Comparison of ENCODE assay signal across 11 cellular contexts in genomic region chr6:156102129-156102528, GRCh38.
DNase-seq lines count a peak whose midpoint lies in the region; ATAC-seq, FAIRE-seq and TF ChIP-seq lines count a peak whose summit lies in the region.
"Had no signal": no experiment of that assay in that cellular context is flagged by ENCODE, and none has a peak within 500 bp of the region (broad histone marks: within the 10 kb centered on the region; RNA-seq: fewer than 3 reads in every experiment).

No MANE protein-coding gene starts in this region.

- no peak overlapping the region for H2BK20ac ChIP-seq in H1 (ENCODE audit: low read length)

- no peaks in the 10 kb centered on the region for H3K79me1 ChIP-seq in H1 (ENCODE audit: low read depth, low read length)

- TF ChIP-seq CTCF in NB4 (IDR thresholded peaks at IDR 0.05; ENCODE audit: low read depth, low read length) (peak; percentile 53), H1 (IDR thresholded peaks at IDR 0.05; ENCODE audit: control extremely low read depth in 1 of 3, insufficient read depth in 1 of 3, low read depth in 1 of 3, low read length in 3 of 3) (peak; percentile 31 to 71 (median 50); a peak in 3 of 4 replicates)

- no peak overlapping the region for H2BK5ac ChIP-seq in H1 (ENCODE audit: low read depth, low read length)

- no peak overlapping the region for H4K91ac ChIP-seq in H1 (replicated peaks; ENCODE audit: insufficient read length, low read length)

- no peak overlapping the region for H3K9ac ChIP-seq in H1 (replicated peaks in 1 of 4; ENCODE audit: extremely low read depth in 1 of 4, low read depth in 3 of 4, low read length in 3 of 4)

- peak overlapping the region; percentile 57; the same call in 1 of the 2 replicates for H2AFZ ChIP-seq in H1 (ENCODE audit: low read length)

- ATAC-seq in HG03565 (IDR thresholded peaks at IDR 0.05; ENCODE audit: unreplicated experiment), result no peak

- TF ChIP-seq RAD21 in H1 (IDR thresholded peaks at IDR 0.05 in 1 of 2, conservative IDR thresholded peaks at IDR 0.05 in 1 of 2; ENCODE audit: low read depth in 2 of 2, low read length in 2 of 2), result peak; percentile 58 to 70

- no peaks in the 10 kb centered on the region for H3K9me3 ChIP-seq in H1 (ENCODE audit: insufficient read depth in 2 of 2, low read depth in 1 of 2, low read length in 1 of 2)
- H3K9me3 ChIP-seq in small intestine (ENCODE audit: control insufficient read depth, low read depth), result no peaks in the 10 kb centered on the region

- no peak overlapping the region for H3K56ac ChIP-seq in H1 (replicated peaks; ENCODE audit: insufficient read length, low read depth, low read length)

- CTCF ChIA-PET in H1 (lab: Charles Lee; ENCODE audit: partially characterized antibody), result interaction anchor here (0.7 to 1.3 kb wide), 6 partner anchors 8 to 140 kb away, joined by 3 to 7 read pairs (median 3); no protein-coding TSS in a partner anchor

- no peak overlapping the region for H3K4me2 ChIP-seq in H1 (ENCODE audit: insufficient read depth in 1 of 2, low read depth in 2 of 2, low read length in 2 of 2)

- H2BK12ac ChIP-seq in H1 (ENCODE audit: low read depth, low read length), result no peak overlapping the region

- H3K4me3 ChIP-seq in NB4 (ENCODE audit: low read depth, low read length) (no peak overlapping the region), H1 (ENCODE audit: extremely low read depth in 1 of 4, insufficient read depth in 2 of 4, low read depth in 3 of 4, low read length in 4 of 4) (no peak overlapping the region), small intestine (ENCODE audit: low read depth in 1 of 2, low read length in 2 of 2) (no peak overlapping the region)

- H4K20me1 ChIP-seq in H1 (replicated peaks in 1 of 2; ENCODE audit: control insufficient read depth in 1 of 2, insufficient read depth in 2 of 2, low read length in 2 of 2), result no peaks in the 10 kb centered on the region

- H3K79me2 ChIP-seq in H1 (ENCODE audit: control insufficient read depth in 1 of 2, insufficient read depth in 2 of 2, low read length in 2 of 2), result no peaks in the 10 kb centered on the region

- 88% methylated on average over 3 of the region's 3 CpGs; no CpG with 5 or more reads in 1 of the 2 experiments for WGBS in H1 (ENCODE audit: extremely low coverage in 1 of 2, insufficient coverage in 1 of 2, insufficient read length in 1 of 2, insufficient replicate concordance in 2 of 2, low coverage in 1 of 2, low lambda C conversion rate in 2 of 2, missing lambda C conversion rate in 1 of 2), 2 experiments
- WGBS in small intestine, 3 donors, result 72 to 82% (median 75%) methylated on average over 3 of the region's 3 CpGs

- TF ChIP-seq EP300 in H1 (IDR thresholded peaks at IDR 0.05; ENCODE audit: borderline replicate concordance in 1 of 2, low read depth in 2 of 2, low read length in 2 of 2), result no peak

- H4K5ac ChIP-seq in H1 (ENCODE audit: insufficient read length, low read depth, low read length), result no peak overlapping the region

- H3K36me3 ChIP-seq in H1 (ENCODE audit: control insufficient read depth in 2 of 4, insufficient read depth in 4 of 4, low read length in 3 of 4) (no peaks in the 10 kb centered on the region), small intestine (ENCODE audit: control insufficient read depth in 2 of 2, insufficient read depth in 2 of 2, low read length in 2 of 2) (no peaks in the 10 kb centered on the region)

- H3K23ac ChIP-seq in H1 (ENCODE audit: insufficient read length), result no peak overlapping the region

- no peak overlapping the region; the same call in 1 of the 2 replicates for H4K8ac ChIP-seq in H1 (ENCODE audit: extremely low read depth, insufficient read depth, low read length)

- H2BK15ac ChIP-seq in H1 (ENCODE audit: low read length), result no peak overlapping the region

- H2BK120ac ChIP-seq in H1 (replicated peaks; ENCODE audit: low read depth, low read length), result no peak overlapping the region

- H3K27ac ChIP-seq in H1 (ENCODE audit: low read depth, low read length), result no peak overlapping the region
- H3K27ac ChIP-seq in small intestine (ENCODE audit: low read depth in 1 of 2, low read length in 1 of 2), result no peak overlapping the region

- no peaks in the 10 kb centered on the region for H3K27me3 ChIP-seq in H1 (replicated peaks in 1 of 4; ENCODE audit: control insufficient read depth in 3 of 4, extremely low read depth in 1 of 4, insufficient read depth in 3 of 4, low read length in 3 of 4)
- no peaks in the 10 kb centered on the region for H3K27me3 ChIP-seq in small intestine (ENCODE audit: control insufficient read depth in 2 of 2, insufficient read depth in 2 of 2, low read length in 2 of 2)

- no peak overlapping the region for H3K18ac ChIP-seq in H1 (ENCODE audit: extremely low read depth, low read length)

- FAIRE-seq in H1 (lab: Jason Lieb, UNC), result no peak
- no peak for FAIRE-seq in small intestine (lab: Jason Lieb, UNC)

- H3K4me1 ChIP-seq in H1 (replicated peaks in 1 of 4; ENCODE audit: control insufficient read depth in 3 of 4, insufficient read depth in 4 of 4, low read length in 3 of 4) (no peaks in the 10 kb centered on the region), small intestine (ENCODE audit: control insufficient read depth in 2 of 2, insufficient read depth in 1 of 2, low read depth in 1 of 2, low read length in 1 of 2) (no peaks in the 10 kb centered on the region)

- H3K23me2 ChIP-seq in H1 (ENCODE audit: low read depth, low read length), result no peaks in the 10 kb centered on the region

- TF ChIP-seq POLR2A in NB4 (IDR thresholded peaks at IDR 0.05; ENCODE audit: extremely low read depth, insufficient read length) (no peak), H1 (IDR thresholded peaks at IDR 0.05; ENCODE audit: control extremely low read depth in 1 of 2, low read depth in 2 of 2, low read length in 2 of 2) (no peak)

- no peak overlapping the region for H3K4ac ChIP-seq in H1 (replicated peaks; ENCODE audit: insufficient read length, low read depth, low read length)

- POLR2A ChIA-PET in H1 (lab: Charles Lee; ENCODE audit: partially characterized antibody), result interaction anchor here (0.5 kb wide), 1 partner anchor 105 kb away, joined by 3 read pairs; no protein-coding TSS in a partner anchor

- H2AK5ac ChIP-seq in H1 (ENCODE audit: low read depth, low read length), result no peak overlapping the region

- no peak overlapping the region for H3K14ac ChIP-seq in H1 (ENCODE audit: insufficient read length)

- peak; percentile 18 for DNase-seq in NCI-H82 (lab: John Stamatoyannopoulos, UW)
- DNase-seq in NCI-H82 treated with DMSO at 0.1 percent for 48 hours (lab: John Stamatoyannopoulos, UW; ENCODE audit: unreplicated experiment), result no peak
- peak; percentile 24 for DNase-seq in NB4 (ENCODE audit: low read depth)
- DNase-seq in H1 (ENCODE audit: low read depth in 1 of 2, low spot score in 2 of 2), result peak in 1 of 2 experiments; percentile 45
- peak; percentile 21 for DNase-seq in small intestine
- no peak for DNase-seq in stimulated activated naive CD4-positive, alpha-beta T cell (lab: John Stamatoyannopoulos, UW)
- DNase-seq in germinal center (ENCODE audit: low spot score), result no peak
- DNase-seq: activated B cell treated with CpG ODN at 0.5 μM for 24 hours; MV-4-11; stimulated activated CD8-positive, alpha-beta memory T cell treated with anti-CD3 and anti-CD28 coated beads, Interleukin-4, amount 100 ng/mL, for 48 hours had no signal

TF ChIP-seq in H1, 55 proteins besides CTCF, POLR2A, EP300 and RAD21:
- TF ChIP-seq RFX5 (IDR thresholded peaks at IDR 0.05; ENCODE audit: borderline replicate concordance, low read depth, low read length) (no peak), KDM1A (IDR thresholded peaks at IDR 0.05; ENCODE audit: borderline replicate concordance, low read length) (peak; percentile 29; the same call in 1 of the 2 replicates)

Comparison
In these comparisons a context has a peak if more than half of its experiments do, and no peak if none do; other contexts are left out.
1. DNase-seq: peak in NCI-H82 (single experiment), NB4 (single experiment) and small intestine (single experiment); none in NCI-H82 treated with DMSO at 0.1 percent for 48 hours (single experiment), stimulated activated naive CD4-positive, alpha-beta T cell (0 of 6) and germinal center (single experiment).